In genomic region chr12:3726455-3726854, GRCh38 we compare ENCODE assay signal across 19 cellular contexts. TPM values are rescaled to one million over a fixed set of nuclear protein-coding genes. Genes with fewer than 3 reads are reported as not detected.
A peak's percentile ranks its signal among the peaks of the same experiment; 100 is the strongest.
DNase-seq lines count a peak whose midpoint lies in the region; ATAC-seq and TF ChIP-seq lines count a peak whose summit lies in the region.
"Had no signal": no experiment of that assay in that cellular context is flagged by ENCODE, and none has a peak within 500 bp of the region (broad histone marks: within the 10 kb centered on the region; RNA-seq: fewer than 3 reads in every experiment).

No MANE protein-coding gene starts in this region.

- no peak for ATAC-seq in activated naive CD8-positive, alpha-beta T cell treated with anti-CD3 and anti-CD28 coated beads, Interleukin-2, amount 10 ng/mL, durations not matched to agents 7 days and 5 days (ENCODE audit: low read depth)

- H3K36me3 Mint-ChIP-seq in activated naive CD8-positive, alpha-beta T cell treated with anti-CD3 and anti-CD28 coated beads, Interleukin-2, amount 10 ng/mL, durations not matched to agents 7 days and 5 days, result peaks cover 72% of the 10 kb centered on the region
- H3K36me3 Mint-ChIP-seq in activated naive CD8-positive, alpha-beta T cell treated with anti-CD3 and anti-CD28 coated beads for 36 hours, result peaks cover 73% of the 10 kb centered on the region

- DNase-seq in activated naive CD8-positive, alpha-beta T cell treated with anti-CD3 and anti-CD28 coated beads, Interleukin-2, amount 10 ng/mL, durations not matched to agents 7 days and 5 days, result no peak
- no peak for DNase-seq in activated naive CD8-positive, alpha-beta T cell treated with anti-CD3 and anti-CD28 coated beads for 36 hours
- DNase-seq in OCI-M1 (lab: John Stamatoyannopoulos, UW) (peak; percentile 37), epithelial cell of esophagus (ENCODE audit: low read depth) (peak; percentile 14), dedifferentiated amniotic fluid mesenchymal stem cell (ENCODE audit: extremely low spot score) (no peak), inferior parietal cortex (ENCODE audit: extremely low spot score) (no peak)
- DNase-seq in activated CD4-positive, CD25-positive, alpha-beta regulatory T cell treated with anti-CD3 and anti-CD28 coated beads, Interleukin-2, amount 50 U/mL, for 72 hours, result no peak
- DNase-seq: activated gamma-delta T cell, H7, heart right ventricle, kidney, NCI-H187, NCI-H524 treated with DMSO at 0.1 percent for 48 hours, sigmoid colon had no signal

- peaks cover 12% of the 10 kb centered on the region for H3K9me3 ChIP-seq in thymus (ENCODE audit: control insufficient read depth)
- H3K9me3 ChIP-seq: heart right ventricle, sigmoid colon, SJSA1, suprapubic skin had no signal

- 84% methylated on average over 6 of the region's 6 CpGs for WGBS in thymus

- H3K27me3 ChIP-seq in thymus (ENCODE audit: control insufficient read depth, insufficient read depth), result no peaks in the 10 kb centered on the region
- H3K27me3 ChIP-seq: heart right ventricle, sigmoid colon, suprapubic skin had no signal

- H3K27me3 Mint-ChIP-seq in activated naive CD8-positive, alpha-beta T cell treated with anti-CD3 and anti-CD28 coated beads, Interleukin-2, amount 10 ng/mL, durations not matched to agents 7 days and 5 days, result no peaks in the 10 kb centered on the region
- H3K27me3 Mint-ChIP-seq in activated naive CD8-positive, alpha-beta T cell treated with anti-CD3 and anti-CD28 coated beads for 36 hours, result no peaks in the 10 kb centered on the region

- POLR2A ChIA-PET in activated naive CD8-positive, alpha-beta T cell treated with anti-CD3 and anti-CD28 coated beads, Interleukin-2, amount 10 ng/mL, durations not matched to agents 7 days and 5 days (lab: Charles Lee), result no interaction called here

- peaks cover 21% of the 10 kb centered on the region for H3K9me3 Mint-ChIP-seq in activated naive CD8-positive, alpha-beta T cell treated with anti-CD3 and anti-CD28 coated beads, Interleukin-2, amount 10 ng/mL, durations not matched to agents 7 days and 5 days
- peaks cover 5% of the 10 kb centered on the region for H3K9me3 Mint-ChIP-seq in activated naive CD8-positive, alpha-beta T cell treated with anti-CD3 and anti-CD28 coated beads for 36 hours
- H3K9me3 Mint-ChIP-seq: dendritic cell treated with granulocyte-macrophage colony-stimulating factor and Interleukin-4, amounts not matched to agents 40 ng/mL and 50 ng/mL, for 4 days had no signal

- no peak overlapping the region for H3K4me3 ChIP-seq in epithelial cell of esophagus (ENCODE audit: low read length)
- H3K4me3 ChIP-seq in thymus (ENCODE audit: low read length), result no peak overlapping the region
- H3K4me3 ChIP-seq: heart right ventricle, sigmoid colon, SJSA1, suprapubic skin had no signal

- no peak for TF ChIP-seq CTCF in epithelial cell of esophagus (IDR thresholded peaks at IDR 0.05; ENCODE audit: insufficient read depth, low read depth, low read length, missing control alignments)

- H3K4me3 Mint-ChIP-seq in activated naive CD8-positive, alpha-beta T cell treated with anti-CD3 and anti-CD28 coated beads, Interleukin-2, amount 10 ng/mL, durations not matched to agents 7 days and 5 days, result peak overlapping the region; percentile 35
- no peak overlapping the region for H3K4me3 Mint-ChIP-seq in activated naive CD8-positive, alpha-beta T cell treated with anti-CD3 and anti-CD28 coated beads for 36 hours
- H3K4me3 Mint-ChIP-seq: dendritic cell treated with granulocyte-macrophage colony-stimulating factor and Interleukin-4, amounts not matched to agents 40 ng/mL and 50 ng/mL, for 4 days had no signal

- peaks cover 28% of the 10 kb centered on the region for H3K4me1 Mint-ChIP-seq in activated naive CD8-positive, alpha-beta T cell treated with anti-CD3 and anti-CD28 coated beads, Interleukin-2, amount 10 ng/mL, durations not matched to agents 7 days and 5 days
- peaks cover 32% of the 10 kb centered on the region for H3K4me1 Mint-ChIP-seq in activated naive CD8-positive, alpha-beta T cell treated with anti-CD3 and anti-CD28 coated beads for 36 hours

- H3K36me3 ChIP-seq in thymus (ENCODE audit: control insufficient read depth, insufficient read depth), result peaks cover 32% of the 10 kb centered on the region
- H3K36me3 ChIP-seq: heart right ventricle, sigmoid colon, SJSA1, suprapubic skin had no signal

- peaks cover 28% of the 10 kb centered on the region for H3K4me1 ChIP-seq in thymus (ENCODE audit: control insufficient read depth, insufficient read depth, low read length)
- H3K4me1 ChIP-seq: SJSA1 had no signal

- H3K27ac ChIP-seq in thymus (ENCODE audit: low read depth), result peak overlapping the region; percentile 5
- H3K27ac ChIP-seq: heart right ventricle, SJSA1, suprapubic skin had no signal

- H3K27ac Mint-ChIP-seq in activated naive CD8-positive, alpha-beta T cell treated with anti-CD3 and anti-CD28 coated beads, Interleukin-2, amount 10 ng/mL, durations not matched to agents 7 days and 5 days, result peak overlapping the region; percentile 68
- no peak overlapping the region for H3K27ac Mint-ChIP-seq in activated naive CD8-positive, alpha-beta T cell treated with anti-CD3 and anti-CD28 coated beads for 36 hours
- H3K27ac Mint-ChIP-seq: dendritic cell treated with granulocyte-macrophage colony-stimulating factor and Interleukin-4, amounts not matched to agents 40 ng/mL and 50 ng/mL, for 4 days had no signal

RNA-seq across cellular contexts. Expression of gene CRACR2A, which starts 26.5 kb away (rescaled TPM):
- 10 to 100 TPM; 35.3 to 36.9 TPM for total RNA-seq in activated naive CD8-positive, alpha-beta T cell treated with anti-CD3 and anti-CD28 coated beads, Interleukin-2, amount 10 ng/mL, durations not matched to agents 7 days and 5 days
- 10 to 100 TPM; 24.5 to 26.0 TPM for total RNA-seq in activated naive CD8-positive, alpha-beta T cell treated with anti-CD3 and anti-CD28 coated beads for 36 hours
- polyA plus RNA-seq in thymus, result 7.3 TPM
- total RNA-seq: M059J had no signal

Comparison
In these comparisons a context has a peak if more than half of its experiments do, and no peak if none do; other contexts are left out.
1. DNase-seq: peak in OCI-M1 (single experiment) and epithelial cell of esophagus (single experiment); none in activated naive CD8-positive, alpha-beta T cell treated with anti-CD3 and anti-CD28 coated beads, Interleukin-2, amount 10 ng/mL, durations not matched to agents 7 days and 5 days (single experiment), activated naive CD8-positive, alpha-beta T cell treated with anti-CD3 and anti-CD28 coated beads for 36 hours (single experiment), activated CD4-positive, CD25-positive, alpha-beta regulatory T cell treated with anti-CD3 and anti-CD28 coated beads, Interleukin-2, amount 50 U/mL, for 72 hours (single experiment), dedifferentiated amniotic fluid mesenchymal stem cell (single experiment) and inferior parietal cortex (single experiment).